ENCODE assay signal across 35 cellular contexts in the genomic region with DNA sequence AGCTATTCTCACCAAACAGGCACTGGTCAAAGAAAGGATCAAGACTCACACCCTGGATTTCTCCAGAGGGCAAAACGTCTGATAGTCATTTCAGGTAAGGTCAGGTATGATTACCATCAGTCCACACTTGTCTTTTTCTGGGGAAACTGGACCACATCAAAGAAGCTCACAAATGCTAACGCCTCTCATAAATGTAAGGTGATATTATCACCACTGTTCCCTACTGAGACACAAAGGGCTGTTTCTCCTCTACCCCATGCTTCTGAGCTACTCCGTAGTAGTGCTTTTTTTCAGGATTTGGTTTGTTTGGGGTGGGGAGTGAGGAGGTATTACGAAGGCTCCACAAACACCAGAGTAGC. TPM values are rescaled to one million over a fixed set of nuclear protein-coding genes. Genes with fewer than 3 reads are reported as not detected.
DNase-seq lines count a peak whose midpoint lies in the region; ATAC-seq and TF ChIP-seq lines count a peak whose summit lies in the region.
"Had no signal": no experiment of that assay in that cellular context is flagged by ENCODE, and none has a peak within 500 bp of the region (broad histone marks: within the 10 kb centered on the region; RNA-seq: fewer than 3 reads in every experiment).

No MANE protein-coding gene starts in this region.

- no peak overlapping the region for H2BK120ac ChIP-seq in IMR-90 (ENCODE audit: low read depth, low read length)

- H3F3A ChIP-seq in smooth muscle cell (ENCODE audit: low read depth) = peaks cover 14% of the 10 kb centered on the region

- no peaks in the 10 kb centered on the region for H3K27me3 Mint-ChIP-seq in MCF 10A (ENCODE audit: insufficient read depth, unreplicated experiment)
- H3K27me3 Mint-ChIP-seq: activated CD4-positive, alpha-beta T cell treated with anti-CD3 and anti-CD28 coated beads for 36 hours; activated CD8-positive, alpha-beta T cell treated with anti-CD3 and anti-CD28 coated beads for 36 hours; activated naive CD4-positive, alpha-beta T cell treated with anti-CD3 and anti-CD28 coated beads, Interleukin-2, amount 50 U/mL, for 24 hours; effector memory CD8-positive, alpha-beta T cell; natural killer cell treated with Interleukin-12 subunit alpha and Interleukin-12 subunit beta and Interleukin-15 and Interleukin-18, amount 100 ng/mL, for 72 hours had no signal

- no peak for TF ChIP-seq POLR2A in IMR-90 (IDR thresholded peaks at IDR 0.05; ENCODE audit: low read depth, low read length)

- no peak overlapping the region for H2AK9ac ChIP-seq in IMR-90 (replicated peaks; ENCODE audit: low read depth, low read length, poor library complexity)

- no peak overlapping the region for H3K23ac ChIP-seq in IMR-90 (ENCODE audit: low read depth, low read length)

- no peak overlapping the region for H2BK15ac ChIP-seq in IMR-90 (ENCODE audit: low read depth, low read length)

- H4K8ac ChIP-seq in IMR-90 (ENCODE audit: low read depth in 2 of 2, low read length in 2 of 2) = no peak overlapping the region

- peaks cover 42 to 91% of the 10 kb centered on the region in 2 experiments for H3K79me1 ChIP-seq in IMR-90 (ENCODE audit: low read depth in 1 of 2, low read length in 2 of 2)

- no CpG with 5 or more reads among the region's 4 CpGs for WGBS in IMR-90 (ENCODE audit: extremely low coverage in 2 of 2, insufficient read length in 1 of 2), 2 experiments
- WGBS in smooth muscle cell (ENCODE audit: low lambda C conversion rate) = 61% methylated on average over 4 of the region's 4 CpGs

- H3K27ac ChIP-seq in IMR-90 (ENCODE audit: insufficient read depth, low read length) (no peak overlapping the region), brain microvascular endothelial cell (peak overlapping the region; percentile 51), smooth muscle cell (ENCODE audit: low read depth) (peak overlapping the region; percentile 37)
- H3K27ac ChIP-seq: HL-60 had no signal

- dilution Hi-C loops in IMR-90 (cut with HindIII; ENCODE audit: low sequenced_read_pairs, unreplicated experiment) = no loop called here

- peaks cover 74% of the 10 kb centered on the region for H4K20me1 ChIP-seq in IMR-90 (ENCODE audit: insufficient read depth, low read length)
- H4K20me1 ChIP-seq in smooth muscle cell (ENCODE audit: low read depth) = peaks cover 82% of the 10 kb centered on the region

- H3K36me3 ChIP-seq in IMR-90 (ENCODE audit: control insufficient read depth, insufficient read depth, low read length) (peaks cover 5% of the 10 kb centered on the region), brain microvascular endothelial cell (replicated peaks) (peaks cover 20% of the 10 kb centered on the region), smooth muscle cell (ENCODE audit: low read depth) (no peaks in the 10 kb centered on the region)
- H3K36me3 ChIP-seq: ascending aorta, stomach, tibial nerve had no signal

- POLR2A ChIA-PET in IMR-90 (lab: Charles Lee; ENCODE audit: unreplicated experiment) (no interaction called here), MCF 10A (lab: Yijun Ruan, JAX) (interaction anchor here (0.8 kb wide), 1 partner anchor 17 kb away, joined by 3 read pairs; no protein-coding TSS in a partner anchor)

- H3K27ac Mint-ChIP-seq in MCF 10A (ENCODE audit: low read depth, unreplicated experiment) = no peak overlapping the region
- H3K27ac Mint-ChIP-seq: activated CD4-positive, alpha-beta T cell treated with anti-CD3 and anti-CD28 coated beads for 36 hours; activated CD8-positive, alpha-beta T cell treated with anti-CD3 and anti-CD28 coated beads for 36 hours; activated naive CD4-positive, alpha-beta T cell treated with anti-CD3 and anti-CD28 coated beads, Interleukin-2, amount 50 U/mL, for 24 hours; activated T-helper 2 cell treated with anti-CD3 and anti-CD28 coated beads, Interferon-gamma antibody, Interleukin-2, Interleukin-4, amounts not matched to agents 10 μg/mL and 5 μg/mL and 100 μg/mL, durations not matched to agents 14 hours and 24 hours and 36 hours; effector memory CD8-positive, alpha-beta T cell; natural killer cell treated with Interleukin-12 subunit alpha and Interleukin-12 subunit beta and Interleukin-15 and Interleukin-18, amount 100 ng/mL, for 72 hours; T-helper 2 cell treated with Interferon-gamma antibody and Interleukin-4, amounts not matched to agents 5 μg/mL and 100 μg/mL, for 36 hours had no signal

- H3K4me1 ChIP-seq in IMR-90 (ENCODE audit: control insufficient read depth, insufficient read depth, low read length) (peaks cover 22% of the 10 kb centered on the region), smooth muscle cell (ENCODE audit: low read depth) (peaks cover 27% of the 10 kb centered on the region)

- H4K91ac ChIP-seq in IMR-90 (ENCODE audit: insufficient read depth, low read depth, low read length) = no peak overlapping the region

- in situ Hi-C loops in IMR-90 (cut with MboI; ENCODE audit: low sequenced_read_pairs) = no loop called here
- in situ Hi-C loops in brain microvascular endothelial cell (cut with HindIII; ENCODE audit: low pct_ligation_motif_present, low sequenced_read_pairs) = no loop called here

- H3K56ac ChIP-seq in IMR-90 (ENCODE audit: extremely low read depth, insufficient read depth, low read length) = no peak overlapping the region

- TF ChIP-seq CTCF in IMR-90 (conservative IDR thresholded peaks at IDR 0.05; ENCODE audit: low read depth, low read length) (no peak), brain microvascular endothelial cell (IDR thresholded peaks at IDR 0.05; ENCODE audit: low read depth, low read length, missing control alignments) (no peak), smooth muscle cell (IDR thresholded peaks at IDR 0.05; ENCODE audit: borderline replicate concordance, insufficient read depth, poor library complexity, severe bottlenecking) (no peak), MCF 10A (IDR thresholded peaks at IDR 0.05; ENCODE audit: unreplicated experiment) (no peak)

- H3K4me3 ChIP-seq in IMR-90 (ENCODE audit: insufficient read depth, low read depth, low read length) = no peak overlapping the region
- H3K4me3 ChIP-seq in brain microvascular endothelial cell (ENCODE audit: low read depth, low read length) = no peak overlapping the region
- no peak overlapping the region for H3K4me3 ChIP-seq in smooth muscle cell
- H3K4me3 ChIP-seq: ascending aorta, stomach, tibial nerve had no signal

- no peak overlapping the region for H3K4me3 Mint-ChIP-seq in MCF 10A (ENCODE audit: unreplicated experiment)
- H3K4me3 Mint-ChIP-seq: activated CD4-positive, alpha-beta T cell treated with anti-CD3 and anti-CD28 coated beads for 36 hours; activated CD8-positive, alpha-beta T cell treated with anti-CD3 and anti-CD28 coated beads for 36 hours; activated naive CD4-positive, alpha-beta T cell treated with anti-CD3 and anti-CD28 coated beads, Interleukin-2, amount 50 U/mL, for 24 hours; effector memory CD8-positive, alpha-beta T cell; natural killer cell treated with Interleukin-12 subunit alpha and Interleukin-12 subunit beta and Interleukin-15 and Interleukin-18, amount 100 ng/mL, for 72 hours; T-helper 2 cell treated with Interferon-gamma antibody and Interleukin-4, amounts not matched to agents 5 μg/mL and 100 μg/mL, for 36 hours had no signal

- no peaks in the 10 kb centered on the region for H3K9me3 Mint-ChIP-seq in MCF 10A (ENCODE audit: unreplicated experiment)
- H3K9me3 Mint-ChIP-seq: activated CD8-positive, alpha-beta T cell treated with anti-CD3 and anti-CD28 coated beads for 36 hours; activated naive CD4-positive, alpha-beta T cell treated with anti-CD3 and anti-CD28 coated beads, Interleukin-2, amount 50 U/mL, for 24 hours; activated T-helper 2 cell treated with anti-CD3 and anti-CD28 coated beads, Interferon-gamma antibody, Interleukin-2, Interleukin-4, amounts not matched to agents 10 μg/mL and 5 μg/mL and 100 μg/mL, durations not matched to agents 14 hours and 24 hours and 36 hours; effector memory CD8-positive, alpha-beta T cell; natural killer cell treated with Interleukin-12 subunit alpha and Interleukin-12 subunit beta and Interleukin-15 and Interleukin-18, amount 100 ng/mL, for 72 hours; T-helper 2 cell treated with Interferon-gamma antibody and Interleukin-4, amounts not matched to agents 5 μg/mL and 100 μg/mL, for 36 hours had no signal

- H3K27me3 ChIP-seq in IMR-90 (ENCODE audit: control insufficient read depth, insufficient read depth, low read length) = no peaks in the 10 kb centered on the region
- no peaks in the 10 kb centered on the region for H3K27me3 ChIP-seq in brain microvascular endothelial cell (replicated peaks)
- H3K27me3 ChIP-seq in smooth muscle cell (ENCODE audit: low read depth) = no peaks in the 10 kb centered on the region
- H3K27me3 ChIP-seq: ascending aorta, stomach, tibial nerve had no signal

- no peak overlapping the region for H4K5ac ChIP-seq in IMR-90 (ENCODE audit: low read depth, low read length)

- no peak for ATAC-seq in IMR-90 (ENCODE audit: low read depth)
- ATAC-seq in HG02973 (IDR thresholded peaks at IDR 0.05; ENCODE audit: unreplicated experiment) = no peak
- ATAC-seq in activated CD4-positive, CD25-positive, alpha-beta regulatory T cell treated with anti-CD3 and anti-CD28 coated beads, Interleukin-2, amount 50 U/mL, for 24 hours = no peak
- ATAC-seq: activated CD4-positive, alpha-beta T cell treated with anti-CD3 and anti-CD28 coated beads for 36 hours; activated CD8-positive, alpha-beta T cell treated with anti-CD3 and anti-CD28 coated beads for 36 hours; effector memory CD8-positive, alpha-beta T cell; left lobe of liver; natural killer cell treated with Interleukin-12 subunit alpha and Interleukin-12 subunit beta and Interleukin-15 and Interleukin-18, amount 100 ng/mL, for 72 hours had no signal

- H3K9ac ChIP-seq in IMR-90 (ENCODE audit: low read depth, low read length) (no peak overlapping the region), smooth muscle cell (ENCODE audit: low read depth) (no peak overlapping the region)

- BruUV-seq in IMR-90 (replicated peaks; lab: Mats Ljungman, UMichigan) (no TSS peak), MCF 10A (replicated peaks; lab: Mats Ljungman, UMichigan) (no TSS peak)

- H2BK20ac ChIP-seq in IMR-90 (ENCODE audit: low read depth, low read length) = peak overlapping the region; percentile 20; the same call in 1 of the 2 replicates

- peaks cover 23% of the 10 kb centered on the region for H3K9me1 ChIP-seq in IMR-90 (ENCODE audit: insufficient read depth, low read length)

- H3K18ac ChIP-seq in IMR-90 (ENCODE audit: low read depth, low read length) = no peak overlapping the region

- DNase-seq in NCI-H2107 treated with DMSO at 0.1 percent for 48 hours (lab: John Stamatoyannopoulos, UW; ENCODE audit: unreplicated experiment) (peak; percentile 32), NCI-H2107 (lab: John Stamatoyannopoulos, UW) (no peak), IMR-90 (no peak), brain microvascular endothelial cell (no peak), smooth muscle cell (lab: John Stamatoyannopoulos, UW; ENCODE audit: unreplicated experiment) (no peak), MCF 10A (ENCODE audit: unreplicated experiment) (no peak)
- DNase-seq: 8988T; activated CD4-positive, alpha-beta T cell treated with anti-CD3 and anti-CD28 coated beads for 36 hours; activated CD8-positive, alpha-beta memory T cell treated with anti-CD3 and anti-CD28 coated beads, Interleukin-2, amount 50 U/mL, for 48 hours; activated CD8-positive, alpha-beta T cell treated with anti-CD3 and anti-CD28 coated beads for 36 hours; C1 segment of cervical spinal cord; caudate nucleus; cortex of kidney; DND-41; effector memory CD8-positive, alpha-beta T cell; erythroblast; GF-D8; Karpas-422; NCI-H1417 treated with DMSO at 0.1 percent for 48 hours; NCI-H2081; NCI-H748 treated with DMSO at 0.1 percent for 48 hours; SHP77 treated with DMSO at 0.1 percent for 48 hours; stimulated activated CD4-positive, alpha-beta T cell treated with anti-CD3 and anti-CD28 coated beads, Interleukin-12 subunit alpha, Interleukin-12 subunit beta, amount 100 ng/mL, for 4 hours; stimulated activated CD4-positive, alpha-beta T cell treated with anti-CD3 and anti-CD28 coated beads, Interleukin-2, amount 100 ng/mL, for 48 hours; stomach had no signal

- H2AK5ac ChIP-seq in IMR-90 (ENCODE audit: low read depth, low read length) = no peak overlapping the region

- H3K9me3 ChIP-seq in IMR-90 (ENCODE audit: control insufficient read depth, insufficient read depth, low read length) = no peaks in the 10 kb centered on the region
- no peaks in the 10 kb centered on the region for H3K9me3 ChIP-seq in smooth muscle cell (replicated peaks; ENCODE audit: low read depth)
- H3K9me3 ChIP-seq: ascending aorta, stomach, tibial nerve had no signal

- peaks cover 10% of the 10 kb centered on the region for H3K36me3 Mint-ChIP-seq in MCF 10A (ENCODE audit: insufficient read depth, unreplicated experiment)
- H3K36me3 Mint-ChIP-seq: natural killer cell treated with Interleukin-12 subunit alpha and Interleukin-12 subunit beta and Interleukin-15 and Interleukin-18, amount 100 ng/mL, for 72 hours had no signal

- H2BK5ac ChIP-seq in IMR-90 (ENCODE audit: low read depth, low read length, poor library complexity, severe bottlenecking) = no peak overlapping the region

- intact Hi-C loops in IMR-90 (cut with micrococcal nuclease) (no loop called here), MCF 10A (cut with micrococcal nuclease) (no loop called here)

- no peak overlapping the region for H3K14ac ChIP-seq in IMR-90 (replicated peaks; ENCODE audit: low read depth, low read length)

- H3K79me2 ChIP-seq in smooth muscle cell (ENCODE audit: low read depth) = peaks cover 78% of the 10 kb centered on the region

- H2AFZ ChIP-seq in IMR-90 (replicated peaks; ENCODE audit: low read length, poor library complexity) (no peak overlapping the region), smooth muscle cell (ENCODE audit: low read depth) (no peak overlapping the region)

- CTCF ChIA-PET in IMR-90 (lab: Yijun Ruan, JAX) (interaction anchor here (1.2 kb wide), 1 partner anchor 13 kb away, joined by 3 read pairs; no protein-coding TSS in a partner anchor), MCF 10A (lab: Yijun Ruan, JAX) (interaction anchor here (0.8 to 2.0 kb wide), 6 partner anchors 15 to 294 kb away, joined by 3 to 6 read pairs (median 4); no protein-coding TSS in a partner anchor)

- H3K4ac ChIP-seq in IMR-90 (ENCODE audit: low read depth, low read length) = no peak overlapping the region

- H3K4me2 ChIP-seq in IMR-90 (ENCODE audit: low read depth, low read length) (no peak overlapping the region), smooth muscle cell (no peak overlapping the region)

- no peak for TF ChIP-seq RAD21 in IMR-90 (IDR thresholded peaks at IDR 0.05; ENCODE audit: low read length)

- H3K4me1 Mint-ChIP-seq in MCF 10A (ENCODE audit: insufficient read depth, unreplicated experiment) = peaks cover 34% of the 10 kb centered on the region
- H3K4me1 Mint-ChIP-seq: activated naive CD4-positive, alpha-beta T cell treated with anti-CD3 and anti-CD28 coated beads, Interleukin-2, amount 50 U/mL, for 24 hours had no signal

RNA-seq across cellular contexts. Expression of gene CREB3L2, which starts 51.6 kb away (rescaled TPM):
- total RNA-seq in IMR-90 (2012; rRNA removed) (35.8 and 42.3 TPM in 2 replicates), smooth muscle cell (46.4 and 69.1 TPM in 2 replicates), MCF 10A (2022) (74.2 and 79.4 TPM in 2 replicates)
- polyA plus RNA-seq in IMR-90 (2012; rRNA removed) (57.9 and 65.1 TPM in 2 replicates), smooth muscle cell (27.4 and 37.6 TPM in 2 replicates)
- polyA plus RNA-seq in IMR-90 (2012; cell fraction: cytosol; rRNA removed) = 31.6 and 44.4 TPM in 2 replicates
- 38.6 and 56.6 TPM in 2 replicates for polyA plus RNA-seq in IMR-90 (2012; cell fraction: nucleus; rRNA removed; ENCODE audit: low replicate concordance)
